In genomic region chr6:47152666-47153065, GRCh38 we compare ENCODE assay signal across 22 cellular contexts.
A peak's percentile ranks its signal among the peaks of the same experiment; 100 is the strongest.
DNase-seq lines count a peak whose midpoint lies in the region; ATAC-seq, FAIRE-seq and TF ChIP-seq lines count a peak whose summit lies in the region.
"Had no signal": no experiment of that assay in that cellular context is flagged by ENCODE, and none has a peak within 500 bp of the region (broad histone marks: within the 10 kb centered on the region; RNA-seq: fewer than 3 reads in every experiment).

No MANE protein-coding gene starts in this region.

- H2BK120ac ChIP-seq in mesenchymal stem cell (ENCODE audit: low read depth, low read length), result peak overlapping the region; percentile 52

- H3K4ac ChIP-seq in mesenchymal stem cell (ENCODE audit: low read depth in 1 of 2, low read length in 2 of 2), result peak overlapping the region; percentile 6 to 73

- 0 out of 2 replicates have a peak, but pooled peaks cover 3% of the 10 kb centered on the region for H3K9me3 Mint-ChIP-seq in WTC11

- peak overlapping the region; percentile 40 to 93 for H3K18ac ChIP-seq in mesenchymal stem cell (ENCODE audit: low read depth in 1 of 2, low read length in 2 of 2)

- no peak overlapping the region for H3K27ac Mint-ChIP-seq in WTC11
- H3K27ac Mint-ChIP-seq: IgD-negative memory B cell had no signal

- no peak overlapping the region for H2BK15ac ChIP-seq in mesenchymal stem cell (ENCODE audit: low read depth, poor library complexity, severe bottlenecking)

- no peak overlapping the region for H3K23ac ChIP-seq in mesenchymal stem cell (ENCODE audit: low read length in 2 of 2)

- no peaks in the 10 kb centered on the region for H3K27me3 ChIP-seq in HUES64 (ENCODE audit: insufficient read depth, low read length)
- no peaks in the 10 kb centered on the region for H3K27me3 ChIP-seq in body of pancreas
- no peaks in the 10 kb centered on the region for H3K27me3 ChIP-seq in mesenchymal stem cell (ENCODE audit: control insufficient read depth in 1 of 2, insufficient read depth in 1 of 2, low read length in 2 of 2)
- no peaks in the 10 kb centered on the region for H3K27me3 ChIP-seq in right atrium auricular region

- intact Hi-C loops in body of pancreas (cut with DNase I), result no loop called here

- no peak for FAIRE-seq in A549 (lab: Jason Lieb, UNC)

- TF ChIP-seq EP300 in A549 (IDR thresholded peaks at IDR 0.05), result no peak

- peak overlapping the region; percentile 66 for H2BK5ac ChIP-seq in mesenchymal stem cell (ENCODE audit: low read depth, low read length, poor library complexity, severe bottlenecking)

- peak overlapping the region; percentile 8 for H2AK5ac ChIP-seq in mesenchymal stem cell (ENCODE audit: low read length, severe bottlenecking)

- H2AFZ ChIP-seq in mesenchymal stem cell (ENCODE audit: low read depth, low read length), result no peak overlapping the region

- CTCF ChIA-PET in A549 (lab: Yijun Ruan, JAX), result interaction anchor here (1.1 kb wide), 1 partner anchor 55 kb away, joined by 3 read pairs; no protein-coding TSS in a partner anchor
- CTCF ChIA-PET in WTC11 (lab: Charles Lee), result no interaction called here

- H3K4me1 ChIP-seq in A549 (peaks cover 46% of the 10 kb centered on the region), HUES64 (ENCODE audit: insufficient read depth, low read length) (peaks cover 9% of the 10 kb centered on the region), body of pancreas (peaks cover 10% of the 10 kb centered on the region), mesenchymal stem cell (ENCODE audit: control insufficient read depth, insufficient read depth, low read depth, low read length) (peaks cover 7% of the 10 kb centered on the region), right atrium auricular region (peaks cover 0 to 5% of the 10 kb centered on the region in 2 donors)

- H3K9me3 ChIP-seq in A549 (no peaks in the 10 kb centered on the region), HUES64 (ENCODE audit: insufficient read depth, low read depth, low read length) (no peaks in the 10 kb centered on the region), body of pancreas (no peaks in the 10 kb centered on the region), mesenchymal stem cell (ENCODE audit: control insufficient read depth, low read length) (no peaks in the 10 kb centered on the region), right atrium auricular region (no peaks in the 10 kb centered on the region)

- TF ChIP-seq POLR2A in A549 (IDR thresholded peaks at IDR 0.05; ENCODE audit: low read length) (no peak), body of pancreas (IDR thresholded peaks at IDR 0.05) (no peak)

- H3K9ac ChIP-seq in HUES64 (ENCODE audit: low read depth, low read length) (no peak overlapping the region), mesenchymal stem cell (ENCODE audit: low read length) (no peak overlapping the region)

- H3K4me1 Mint-ChIP-seq in WTC11, result peaks cover 16% of the 10 kb centered on the region
- H3K4me1 Mint-ChIP-seq: IgD-negative memory B cell had no signal

- H3K27ac ChIP-seq in A549 (peak overlapping the region; percentile 60 to 74), HUES64 (ENCODE audit: low read depth, low read length) (peak overlapping the region; percentile 15; the same call in 1 of the 2 replicates), body of pancreas (peak overlapping the region; percentile 22 to 72 (median 50)), mesenchymal stem cell (ENCODE audit: low read length, poor library complexity, severe bottlenecking) (peak overlapping the region; percentile 75), right atrium auricular region (no peak overlapping the region)
- H3K27ac ChIP-seq: 22Rv1, C4-2B, HL-60 had no signal

- H4K8ac ChIP-seq in mesenchymal stem cell (ENCODE audit: low read length), result peak overlapping the region; percentile 10

- H3K4me3 ChIP-seq in A549 (no peak overlapping the region), HUES64 (ENCODE audit: low read length) (no peak overlapping the region), body of pancreas (no peak overlapping the region), mesenchymal stem cell (ENCODE audit: insufficient read depth in 1 of 2, low read depth in 1 of 2, low read length in 2 of 2) (no peak overlapping the region), right atrium auricular region (no peak overlapping the region)

- peak overlapping the region; percentile 53 for H3K4me2 ChIP-seq in A549
- H3K4me2 ChIP-seq in mesenchymal stem cell (ENCODE audit: low read length, poor library complexity, severe bottlenecking), result no peak overlapping the region

- no peaks in the 10 kb centered on the region for H3K36me3 Mint-ChIP-seq in WTC11
- H3K36me3 Mint-ChIP-seq: IgD-negative memory B cell had no signal

- H2BK12ac ChIP-seq in mesenchymal stem cell (ENCODE audit: low read length in 2 of 2), result peak overlapping the region; percentile 66 to 89

- WGBS in A549 (ENCODE audit: missing lambda C conversion rate), result 80% methylated on average over 2 of the region's 2 CpGs
- 95% methylated on average over 2 of the region's 2 CpGs for WGBS in HUES64
- WGBS in body of pancreas, 2 donors, result 73% methylated on average over 2 of the region's 2 CpGs
- WGBS in mesenchymal stem cell, result 31% methylated on average over 2 of the region's 2 CpGs

- ATAC-seq in A549 (peak; percentile 31 to 44; a peak in 3 of 6 replicates), body of pancreas (no peak), WTC11 (no peak)

- DNase-seq in A549 (ENCODE audit: low read depth in 1 of 2, low spot score in 1 of 2) (no peak), body of pancreas (no peak), mesenchymal stem cell (peak; percentile 23), AG08395 (ENCODE audit: low spot score) (no peak), NCI-H345 treated with DMSO at 0.1 percent for 48 hours (lab: John Stamatoyannopoulos, UW; ENCODE audit: unreplicated experiment) (no peak), WTC11 (ENCODE audit: low spot score) (no peak), right atrium auricular region (ENCODE audit: low spot score) (no peak)
- DNase-seq: AML-193, GF-D8, H7, NCI-H1105, NCI-H2081, NCI-H2171, NCI-H345, NCI-H524 treated with DMSO at 0.1 percent for 48 hours, NCI-H82, Right ventricle myocardium superior had no signal

- H4K91ac ChIP-seq in mesenchymal stem cell (ENCODE audit: low read length), result peak overlapping the region; percentile 90

- TF ChIP-seq RAD21 in A549 (conservative IDR thresholded peaks at IDR 0.05 in 1 of 2, IDR thresholded peaks at IDR 0.05 in 1 of 2), result no peak

- H3K27me3 Mint-ChIP-seq in WTC11 (ENCODE audit: low read depth), result no peaks in the 10 kb centered on the region; the same call in 1 of the 2 replicates

- H3K4me3 Mint-ChIP-seq in WTC11, result no peak overlapping the region
- H3K4me3 Mint-ChIP-seq: IgD-negative memory B cell had no signal

- H3K36me3 ChIP-seq in HUES64 (ENCODE audit: insufficient read depth, low read length) (no peaks in the 10 kb centered on the region), body of pancreas (replicated peaks in 1 of 2; ENCODE audit: insufficient read depth in 1 of 2, low read depth in 2 of 2) (no peaks in the 10 kb centered on the region), mesenchymal stem cell (ENCODE audit: control insufficient read depth in 1 of 2, insufficient read depth in 2 of 2, low read depth in 1 of 2, low read length in 2 of 2) (no peaks in the 10 kb centered on the region), right atrium auricular region (no peaks in the 10 kb centered on the region)

- TF ChIP-seq CTCF in A549 (IDR thresholded peaks at IDR 0.05) (no peak), body of pancreas (IDR thresholded peaks at IDR 0.05) (no peak), WTC11 (IDR thresholded peaks at IDR 0.05) (no peak), right atrium auricular region (IDR thresholded peaks at IDR 0.05) (no peak)

- H3K79me1 ChIP-seq in mesenchymal stem cell (replicated peaks; ENCODE audit: low read length, poor library complexity, severe bottlenecking), result no peaks in the 10 kb centered on the region

- POLR2A ChIA-PET in A549 (lab: Yijun Ruan, JAX), result no interaction called here
- POLR2A ChIA-PET in WTC11 (lab: Charles Lee), result no interaction called here

- H3K14ac ChIP-seq in mesenchymal stem cell (ENCODE audit: low read length in 2 of 2), result no peak overlapping the region

TF ChIP-seq in A549, 52 proteins besides CTCF, POLR2A, EP300 and RAD21:
- no peak for TF ChIP-seq ZC3H11A (IDR thresholded peaks at IDR 0.05)

TF ChIP-seq in WTC11, 78 proteins besides CTCF, POLR2A, EP300 and RAD21 (continues in another document):
- TF ChIP-seq CREB1 (CRISPR knock-in tag; IDR thresholded peaks at IDR 0.05) (no peak), ARID4B (CRISPR knock-in tag; IDR thresholded peaks at IDR 0.05; ENCODE audit: borderline replicate concordance) (no peak), ZNF396 (CRISPR knock-in tag; IDR thresholded peaks at IDR 0.05; ENCODE audit: borderline replicate concordance) (no peak)

Comparison
In these comparisons a context has a peak if more than half of its experiments do, and no peak if none do; other contexts are left out.
1. ATAC-seq: peak in A549 (2 of 2); none in body of pancreas (single experiment) and WTC11 (single experiment).
2. H3K27ac ChIP-seq: peak in A549 (2 of 2), HUES64 (single experiment), body of pancreas (4 of 4) and mesenchymal stem cell (single experiment); none in right atrium auricular region (0 of 2).